ENCODE assay signal across 21 cellular contexts in the genomic region with DNA sequence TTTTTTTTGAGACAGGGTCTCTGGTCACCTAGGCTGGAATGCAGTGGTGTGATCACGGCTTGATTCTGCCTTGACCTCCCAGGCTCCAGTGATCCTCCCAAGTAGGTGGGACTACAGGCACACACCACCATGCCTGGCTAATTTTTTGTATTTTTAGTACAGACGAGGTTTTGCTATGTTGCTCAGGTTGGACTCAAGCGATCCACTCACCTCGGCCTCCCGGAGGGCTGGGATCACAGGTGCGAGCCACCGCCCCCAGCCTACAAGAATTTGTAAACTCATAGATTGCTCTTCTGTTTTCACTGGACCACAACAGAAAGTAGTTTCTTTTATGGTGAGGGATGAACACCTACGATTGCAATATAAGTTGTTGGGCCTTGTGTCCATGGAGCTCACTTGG. TPM values are rescaled to one million over a fixed set of nuclear protein-coding genes. Genes with fewer than 3 reads are reported as not detected.
DNase-seq lines count a peak whose midpoint lies in the region; ATAC-seq, FAIRE-seq and TF ChIP-seq lines count a peak whose summit lies in the region.
"Had no signal": no experiment of that assay in that cellular context is flagged by ENCODE, and none has a peak within 500 bp of the region (broad histone marks: within the 10 kb centered on the region; RNA-seq: fewer than 3 reads in every experiment).

No MANE protein-coding gene starts in this region.

- intact Hi-C loops in Panc1 (cut with micrococcal nuclease; ENCODE audit: unreplicated experiment): loop anchor here (10.0 kb wide), 2 partner anchors 119 to 419 kb away; no protein-coding TSS in a partner anchor
- intact Hi-C loops in lower lobe of right lung (cut with DNase I): loop anchor here (10.0 kb wide), 1 partner anchor 131 kb away; no protein-coding TSS in a partner anchor

- peaks cover 98% of the 10 kb centered on the region for H4K20me1 ChIP-seq in BLaER1

- H3K36me3 Mint-ChIP-seq in endodermal cell (ENCODE audit: low read depth): peaks cover 2% of the 10 kb centered on the region
- H3K36me3 Mint-ChIP-seq in progenitor cell of endocrine pancreas (ENCODE audit: insufficient read depth): peaks cover under 1% of the 10 kb centered on the region

- H3K4me1 Mint-ChIP-seq in endodermal cell: peaks cover 70% of the 10 kb centered on the region
- peaks cover 31% of the 10 kb centered on the region for H3K4me1 Mint-ChIP-seq in progenitor cell of endocrine pancreas (ENCODE audit: low read depth)

- BruUV-seq in Panc1 (replicated peaks; lab: Mats Ljungman, UMichigan): no TSS peak

- H3K27me3 Mint-ChIP-seq in endodermal cell (ENCODE audit: insufficient read depth): no peaks in the 10 kb centered on the region
- no peaks in the 10 kb centered on the region for H3K27me3 Mint-ChIP-seq in progenitor cell of endocrine pancreas

- 88 to 92% methylated on average over 6 to 8 of the region's 8 CpGs for WGBS in endodermal cell (ENCODE audit: insufficient coverage in 1 of 2, insufficient read length in 1 of 2), 2 experiments

- POLR2A ChIA-PET in Panc1 (lab: Charles Lee): interaction anchor here (0.6 to 0.7 kb wide), 2 partner anchors 331 to 926 kb away, joined by 4 to 5 read pairs; no protein-coding TSS in a partner anchor

- peak overlapping the region; percentile 34 for H3K4me2 ChIP-seq in BLaER1

- TF ChIP-seq CTCF in Panc1 (IDR thresholded peaks at IDR 0.05) (no peak), endodermal cell (conservative IDR thresholded peaks at IDR 0.05) (no peak), progenitor cell of endocrine pancreas (IDR thresholded peaks at IDR 0.05; ENCODE audit: unreplicated experiment) (no peak), lower lobe of right lung (IDR thresholded peaks at IDR 0.05) (no peak)

- H3K9me3 ChIP-seq in BLaER1 (no peaks in the 10 kb centered on the region), Panc1 (ENCODE audit: control insufficient read depth, insufficient read depth, low read depth, low read length) (no peaks in the 10 kb centered on the region), endodermal cell (ENCODE audit: control insufficient read depth, low read length) (no peaks in the 10 kb centered on the region), lower lobe of right lung (no peaks in the 10 kb centered on the region)

- FAIRE-seq in frontal cortex (lab: Jason Lieb, UNC): no peak
- FAIRE-seq: A204.1, GM12878, GM19239, H1 had no signal

- no peak for ATAC-seq in Panc1
- no peak for ATAC-seq in lower lobe of right lung
- ATAC-seq: GM12878 had no signal

- DNase-seq in Panc1 (ENCODE audit: low read depth, low spot score) (no peak), endodermal cell (no peak), progenitor cell of endocrine pancreas (ENCODE audit: low spot score, unreplicated experiment) (no peak), lower lobe of right lung (no peak), frontal cortex (ENCODE audit: low spot score in 2 of 2) (no peak), activated gamma-delta T cell (lab: John Stamatoyannopoulos, UW) (no peak)
- no peak for DNase-seq in activated naive CD4-positive, alpha-beta T cell treated with Interleukin-2 at 50 U/mL for 16 hours
- DNase-seq: AML-193; CD8-positive, alpha-beta memory T cell; COR-L47; DMS 273 treated with DMSO at 0.1 percent for 48 hours; DMS53; DND-41; EL; H9 had no signal

- CTCF ChIA-PET in Panc1 (lab: Charles Lee): no interaction called here

- peaks cover 86% of the 10 kb centered on the region for H3K4me1 ChIP-seq in BLaER1
- H3K4me1 ChIP-seq in Panc1 (ENCODE audit: control insufficient read depth, insufficient read depth, low read length): peaks cover 81% of the 10 kb centered on the region
- H3K4me1 ChIP-seq in endodermal cell (ENCODE audit: control insufficient read depth, insufficient read depth, low read length): peaks cover 32% of the 10 kb centered on the region
- H3K4me1 ChIP-seq in lower lobe of right lung: peaks cover 57% of the 10 kb centered on the region

- H3K4me3 Mint-ChIP-seq in endodermal cell (no peak overlapping the region), progenitor cell of endocrine pancreas (ENCODE audit: low read depth) (no peak overlapping the region)
- H3K4me3 Mint-ChIP-seq: CD8-positive, alpha-beta memory T cell; H9 had no signal

- H3K4me3 ChIP-seq in BLaER1 (no peak overlapping the region), Panc1 (ENCODE audit: low read depth in 2 of 2, low read length in 2 of 2) (no peak overlapping the region), endodermal cell (ENCODE audit: low read length) (peak overlapping the region; percentile 25), lower lobe of right lung (no peak overlapping the region)
- H3K4me3 ChIP-seq: GM12878 had no signal

- H3K27ac Mint-ChIP-seq in endodermal cell (no peak overlapping the region), progenitor cell of endocrine pancreas (peak overlapping the region; percentile 49)
- H3K27ac Mint-ChIP-seq: CD8-positive, alpha-beta memory T cell had no signal

- in situ Hi-C loops in Panc1 (cut with HindIII; ENCODE audit: low pct_unique_long_range_greater_than_20kb, low sequenced_read_pairs): no loop called here

- H3K27me3 ChIP-seq in BLaER1: no peaks in the 10 kb centered on the region
- no peaks in the 10 kb centered on the region for H3K27me3 ChIP-seq in Panc1 (ENCODE audit: control insufficient read depth, insufficient read depth, low read length)
- no peaks in the 10 kb centered on the region for H3K27me3 ChIP-seq in endodermal cell (ENCODE audit: control insufficient read depth, insufficient read depth, low read length, poor library complexity, severe bottlenecking)
- H3K27me3 ChIP-seq in lower lobe of right lung (ENCODE audit: low read depth): no peaks in the 10 kb centered on the region

- no peak overlapping the region for H3K9ac ChIP-seq in BLaER1
- H3K9ac ChIP-seq in endodermal cell (ENCODE audit: extremely low read depth, low read length, poor library complexity, severe bottlenecking): no peak overlapping the region

- H3K27ac ChIP-seq in BLaER1: peak overlapping the region; percentile 19; the same call in 1 of the 2 replicates
- peak overlapping the region; percentile 32; the same call in 1 of the 2 replicates for H3K27ac ChIP-seq in Panc1 (ENCODE audit: low read length)
- no peak overlapping the region for H3K27ac ChIP-seq in endodermal cell (ENCODE audit: low read depth, low read length)
- H3K27ac ChIP-seq in lower lobe of right lung: no peak overlapping the region
- H3K27ac ChIP-seq: HL-60 had no signal

- H3K36me3 ChIP-seq in BLaER1 (peaks cover 2% of the 10 kb centered on the region; the same call in 1 of the 2 replicates), Panc1 (ENCODE audit: control insufficient read depth, insufficient read depth, low read length) (no peaks in the 10 kb centered on the region), endodermal cell (ENCODE audit: control insufficient read depth, insufficient read depth, low read length) (no peaks in the 10 kb centered on the region), lower lobe of right lung (no peaks in the 10 kb centered on the region)

- H3K9me3 Mint-ChIP-seq in endodermal cell (no peaks in the 10 kb centered on the region), progenitor cell of endocrine pancreas (ENCODE audit: low read depth) (no peaks in the 10 kb centered on the region)
- H3K9me3 Mint-ChIP-seq: H9 had no signal

RNA-seq across cellular contexts. Expression of a gene that starts 7.4 kb away (rescaled TPM):
- total RNA-seq in Panc1 (2021; ENCODE audit: unreplicated experiment) (77.1 TPM), endodermal cell (100 to 1,000 TPM; 115 to 119 TPM), progenitor cell of endocrine pancreas (106 and 109 TPM in 2 replicates), lower lobe of right lung (47.7 TPM), frontal cortex (28.1 TPM)
- polyA plus RNA-seq in Panc1 (2012; ENCODE audit: insufficient read length): 38.0 TPM
- polyA plus RNA-seq in endodermal cell (2013, experiment 1 of 2): 54.4 TPM
- 50.2 TPM for polyA plus RNA-seq in endodermal cell (2013, experiment 2 of 2)

Comparison
In these comparisons a context has a peak if more than half of its experiments do, and no peak if none do; other contexts are left out.
1. H3K27ac ChIP-seq: peak in BLaER1 (single experiment) and Panc1 (single experiment); none in endodermal cell (single experiment) and lower lobe of right lung (single experiment).